11 cellular contexts compared by ENCODE assay signal in genomic region chrX:111040377-111041017, GRCh38. TPM values are rescaled to one million over a fixed set of nuclear protein-coding genes. Genes with fewer than 3 reads are reported as not detected.
A peak's percentile ranks its signal among the peaks of the same experiment; 100 is the strongest.
DNase-seq lines count a peak whose midpoint lies in the region; ATAC-seq, FAIRE-seq and TF ChIP-seq lines count a peak whose summit lies in the region.
"Had no signal": no experiment of that assay in that cellular context is flagged by ENCODE, and none has a peak within 500 bp of the region (broad histone marks: within the 10 kb centered on the region; RNA-seq: fewer than 3 reads in every experiment).

No MANE protein-coding gene starts in this region.

- peaks cover 2% of the 10 kb centered on the region for H3K27me3 ChIP-seq in keratinocyte (ENCODE audit: control insufficient read depth, extremely low read depth, insufficient read depth, low read length)
- H3K27me3 ChIP-seq: upper lobe of left lung had no signal

- ATAC-seq in HG03097 (IDR thresholded peaks at IDR 0.05; ENCODE audit: low FRiP score, unreplicated experiment) (peak; percentile 49), GM19467 (IDR thresholded peaks at IDR 0.05; ENCODE audit: unreplicated experiment) (no peak)

- dilution Hi-C loops in keratinocyte (cut with MboI; ENCODE audit: extremely low pct_ligation_motif_present, low sequenced_read_pairs) = no loop called here

- H3K9ac ChIP-seq in SK-N-MC (ENCODE audit: insufficient read length) = no peak overlapping the region
- no peak overlapping the region for H3K9ac ChIP-seq in keratinocyte (ENCODE audit: control insufficient read depth, extremely low read depth, insufficient read depth, low read length)

- peak; percentile 9 for FAIRE-seq in keratinocyte (lab: Jason Lieb, UNC)
- FAIRE-seq: TTC549 had no signal

- H3K36me3 ChIP-seq in SK-N-MC (ENCODE audit: insufficient read depth, low read length) (no peaks in the 10 kb centered on the region), keratinocyte (ENCODE audit: control insufficient read depth in 2 of 2, extremely low read depth in 1 of 2, insufficient read depth in 2 of 2, low read length in 2 of 2) (no peaks in the 10 kb centered on the region)
- H3K36me3 ChIP-seq: upper lobe of left lung had no signal

- no peak for TF ChIP-seq CTCF in keratinocyte (optimal IDR thresholded peaks at IDR 0.05 in 1 of 3, IDR thresholded peaks at IDR 0.05 in 1 of 3, conservative IDR thresholded peaks at IDR 0.05 in 1 of 3; ENCODE audit: extremely low read depth in 1 of 3, insufficient read depth in 2 of 3, low read length in 3 of 3)

- H3K4me1 ChIP-seq in keratinocyte (ENCODE audit: control insufficient read depth, extremely low read depth, insufficient read depth, low read length) = peaks cover 3% of the 10 kb centered on the region
- H3K4me1 ChIP-seq: upper lobe of left lung had no signal

- H3K4me2 ChIP-seq in keratinocyte (ENCODE audit: control insufficient read depth, extremely low read depth, insufficient read depth, low read depth, low read length) = peak overlapping the region; percentile 1

- DNase-seq in ELR (ENCODE audit: low read depth) (peak; percentile 76), SK-N-MC (ENCODE audit: low read depth, low spot score) (no peak), keratinocyte (ENCODE audit: low read depth, low spot score) (no peak), 8988T (no peak), NCI-H1417 (lab: John Stamatoyannopoulos, UW) (no peak), cortex of kidney (lab: John Stamatoyannopoulos, UW) (no peak)
- DNase-seq: upper lobe of left lung had no signal

- H3K4me3 ChIP-seq in SK-N-MC (peak overlapping the region; percentile 69), keratinocyte (ENCODE audit: control insufficient read depth in 2 of 3, extremely low read depth in 1 of 3, insufficient read depth in 2 of 3, low read depth in 1 of 3, low read length in 3 of 3) (no peak overlapping the region)
- H3K4me3 ChIP-seq: upper lobe of left lung had no signal

- no peaks in the 10 kb centered on the region for H3K9me1 ChIP-seq in keratinocyte (ENCODE audit: control insufficient read depth, extremely low read depth, insufficient read depth, low read length)

- H3K27ac ChIP-seq in SK-N-MC = peak overlapping the region; percentile 71
- H3K27ac ChIP-seq in keratinocyte (ENCODE audit: control insufficient read depth, insufficient read depth, low read length) = peak overlapping the region; percentile 7
- H3K27ac ChIP-seq: C4-2B, upper lobe of left lung had no signal

- no peaks in the 10 kb centered on the region for H3K79me2 ChIP-seq in keratinocyte (ENCODE audit: control insufficient read depth, insufficient read depth, low read length)

- no peaks in the 10 kb centered on the region for H3K9me3 ChIP-seq in SK-N-MC (ENCODE audit: low read depth, low read length)
- H3K9me3 ChIP-seq in keratinocyte (ENCODE audit: control insufficient read depth, low read depth, low read length) = no peaks in the 10 kb centered on the region
- H3K9me3 ChIP-seq: upper lobe of left lung had no signal

- no peaks in the 10 kb centered on the region for H4K20me1 ChIP-seq in keratinocyte (ENCODE audit: control insufficient read depth, extremely low read depth, insufficient read depth, low read length)

- no peak overlapping the region for H2AFZ ChIP-seq in keratinocyte (ENCODE audit: control insufficient read depth, low read length)

RNA-seq across cellular contexts. Expression of gene PAK3, which starts 55.5 kb away (rescaled TPM):
- 0.27 to 0.37 TPM (median 0.34 TPM) in 3 replicates for polyA plus RNA-seq in keratinocyte
- polyA plus RNA-seq in keratinocyte (2011; ENCODE audit: low read depth) = not detected
- 0.05 and 0.18 TPM in 2 replicates for polyA plus RNA-seq in keratinocyte (2011; cell fraction: cytosol; rRNA removed)
- polyA plus RNA-seq in keratinocyte (2011; cell fraction: nucleus; rRNA removed) = 0.43 and 0.60 TPM in 2 replicates
- polyA plus RNA-seq in keratinocyte (2012; ENCODE audit: low replicate concordance) = 0.17 TPM in 1 of 2 replicates, not detected in the other
- polyA minus RNA-seq in keratinocyte = 0.26 to 0.74 TPM in 2 of 3 replicates, not detected in the other
- not detected for polyA minus RNA-seq in keratinocyte (2011; cell fraction: cytosol; rRNA and poly(A)+ RNA removed)
- polyA minus RNA-seq in keratinocyte (2011; cell fraction: nucleus; rRNA and poly(A)+ RNA removed) = 0.53 and 1.3 TPM in 2 replicates
